34 cellular contexts compared by ENCODE assay signal in the genomic region with DNA sequence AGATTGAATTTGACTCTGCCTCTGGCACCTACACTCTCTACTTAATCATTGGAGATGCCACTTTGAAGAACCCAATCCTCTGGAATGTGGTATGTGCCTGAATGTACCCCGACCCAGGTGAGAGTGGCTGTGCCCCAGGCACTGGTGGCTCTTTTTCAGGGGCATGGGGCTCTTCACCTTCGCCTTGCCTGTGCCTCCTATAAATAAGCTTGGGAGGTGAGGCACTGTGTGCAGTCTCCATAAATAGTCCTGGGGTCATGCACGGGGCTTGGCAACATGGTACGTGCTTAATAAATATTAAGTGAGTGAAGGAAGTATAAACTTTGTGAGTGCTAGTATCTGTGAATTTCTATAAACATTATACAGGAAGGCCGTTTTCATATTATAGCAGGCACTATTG. TPM values are rescaled to one million over a fixed set of nuclear protein-coding genes. Genes with fewer than 3 reads are reported as not detected.
DNase-seq lines count a peak whose midpoint lies in the region; ATAC-seq, FAIRE-seq and TF ChIP-seq lines count a peak whose summit lies in the region.
"Had no signal": no experiment of that assay in that cellular context is flagged by ENCODE, and none has a peak within 500 bp of the region (broad histone marks: within the 10 kb centered on the region; RNA-seq: fewer than 3 reads in every experiment).

No MANE protein-coding gene starts in this region.

- H3K79me2 ChIP-seq in H1 (ENCODE audit: control insufficient read depth in 1 of 2, insufficient read depth in 2 of 2, low read length in 2 of 2) = no peaks in the 10 kb centered on the region
- H3K79me2 ChIP-seq: parathyroid adenoma had no signal

- H4K91ac ChIP-seq in H1 (replicated peaks; ENCODE audit: insufficient read length, low read length) = no peak overlapping the region

- TF ChIP-seq POLR2A in H1 (IDR thresholded peaks at IDR 0.05; ENCODE audit: control extremely low read depth in 1 of 2, low read depth in 2 of 2, low read length in 2 of 2) = no peak

- H3K79me1 ChIP-seq in H1 (ENCODE audit: low read depth, low read length) = peaks cover 3% of the 10 kb centered on the region

- H3K4me2 ChIP-seq in H1 (ENCODE audit: insufficient read depth in 1 of 2, low read depth in 2 of 2, low read length in 2 of 2) = peak overlapping the region; percentile 51 to 53; a peak in 1 of 4 replicates
- H3K4me2 ChIP-seq: KMS-11 had no signal

- peak overlapping the region; percentile 12; the same call in 1 of the 2 replicates for H2BK5ac ChIP-seq in H1 (ENCODE audit: low read depth, low read length)

- H4K5ac ChIP-seq in H1 (ENCODE audit: insufficient read length, low read depth, low read length) = no peak overlapping the region

- H3K23ac ChIP-seq in H1 (ENCODE audit: insufficient read length) = no peak overlapping the region

- no peak overlapping the region for H2BK20ac ChIP-seq in H1 (ENCODE audit: low read length)

- H3K27me3 ChIP-seq in HUES6 (ENCODE audit: control insufficient read depth, insufficient read depth, low read length) (no peaks in the 10 kb centered on the region), H1 (replicated peaks in 1 of 4; ENCODE audit: control insufficient read depth in 3 of 4, extremely low read depth in 1 of 4, insufficient read depth in 3 of 4, low read length in 3 of 4) (no peaks in the 10 kb centered on the region; a peak in 1 of 7 replicates), right atrium auricular region (no peaks in the 10 kb centered on the region), SJCRH30 (no peaks in the 10 kb centered on the region)
- H3K27me3 ChIP-seq: thyroid gland had no signal

- TF ChIP-seq EP300 in H1 (IDR thresholded peaks at IDR 0.05; ENCODE audit: borderline replicate concordance in 1 of 2, low read depth in 2 of 2, low read length in 2 of 2) = no peak

- H2AK5ac ChIP-seq in H1 (ENCODE audit: low read depth, low read length) = no peak overlapping the region

- H4K20me1 ChIP-seq in H1 (replicated peaks in 1 of 2; ENCODE audit: control insufficient read depth in 1 of 2, insufficient read depth in 2 of 2, low read length in 2 of 2) = peaks cover 2% of the 10 kb centered on the region in 2 experiments

- H4K8ac ChIP-seq in H1 (ENCODE audit: extremely low read depth, insufficient read depth, low read length) = no peak overlapping the region

- CTCF ChIA-PET in H1 (lab: Charles Lee; ENCODE audit: partially characterized antibody) = interaction anchor here (1.0 to 3.9 kb wide), 5 partner anchors 15 to 313 kb away, joined by 3 to 22 read pairs (median 6); no protein-coding TSS in a partner anchor

- no peak overlapping the region for H3K56ac ChIP-seq in H1 (replicated peaks; ENCODE audit: insufficient read length, low read depth, low read length)

- peaks cover 53 to 62% of the 10 kb centered on the region in 2 donors for H3K36me3 Mint-ChIP-seq in stimulated activated naive B cell treated with anti-CD40 and anti-IgM and Interleukin-4, amounts not matched to agents 10 μg/mL and 1 μg/mL and 100 μg/mL, for 72 hours
- peaks cover 97 to 99% of the 10 kb centered on the region in 2 donors for H3K36me3 Mint-ChIP-seq in CD14-positive monocyte

- intact Hi-C loops in CD14-positive monocyte (cut with micrococcal nuclease) = no loop called here

- H3K27ac ChIP-seq in HUES6 (ENCODE audit: low read depth, low read length) (peak overlapping the region; percentile 57; the same call in 1 of the 2 replicates), H1 (ENCODE audit: low read depth, low read length) (peak overlapping the region; percentile 2; the same call in 1 of the 2 replicates), right atrium auricular region (peak overlapping the region; percentile 68), SJCRH30 (no peak overlapping the region)
- H3K27ac ChIP-seq: KMS-11, parathyroid adenoma, SK-N-MC, thyroid gland had no signal

- POLR2A ChIA-PET in H1 (lab: Charles Lee; ENCODE audit: partially characterized antibody) = interaction anchor here (0.8 to 3.1 kb wide), 7 partner anchors 7 to 137 kb away, joined by 3 to 17 read pairs (median 3); a partner anchor contains a TSS

- no peak overlapping the region for H2BK12ac ChIP-seq in H1 (ENCODE audit: low read depth, low read length)

- no peaks in the 10 kb centered on the region for H3K4me1 Mint-ChIP-seq in stimulated activated naive B cell treated with anti-CD40 and anti-IgM and Interleukin-4, amounts not matched to agents 10 μg/mL and 1 μg/mL and 100 μg/mL, for 72 hours
- peaks cover 2% of the 10 kb centered on the region for H3K4me1 Mint-ChIP-seq in CD14-positive monocyte
- H3K4me1 Mint-ChIP-seq: activated naive CD4-positive, alpha-beta T cell treated with anti-CD3 and anti-CD28 coated beads, Interleukin-2, amount 50 U/mL, for 24 hours had no signal

- DNase-seq in H1 (ENCODE audit: low read depth in 1 of 2, low spot score in 2 of 2) (no peak), right atrium auricular region (ENCODE audit: low spot score) (peak; percentile 50), GF-D8 (lab: John Stamatoyannopoulos, UW) (no peak), CD14-positive monocyte (ENCODE audit: low spot score) (no peak), SJCRH30 (no peak)
- DNase-seq in stimulated activated naive B cell treated with anti-CD40 and anti-IgM and Interleukin-4, amounts not matched to agents 10 μg/mL and 1 μg/mL and 100 μg/mL, for 72 hours = no peak
- DNase-seq: activated CD4-positive, alpha-beta memory T cell treated with anti-CD3 and anti-CD28 coated beads for 36 hours; activated CD8-positive, alpha-beta memory T cell treated with anti-CD3 and anti-CD28 coated beads, Interleukin-2, amount 50 U/mL, for 4 hours; amygdala; DMS79 treated with DMSO at 0.1 percent for 48 hours; MM.1S; mucosa of descending colon; NCI-H2029; NCI-H345; NCI-H748 treated with DMSO at 0.1 percent for 48 hours; thyroid gland had no signal

- H3K9me3 ChIP-seq in HUES6 (ENCODE audit: control insufficient read depth, insufficient read depth, low read depth, low read length) (no peaks in the 10 kb centered on the region), H1 (ENCODE audit: insufficient read depth in 2 of 2, low read depth in 1 of 2, low read length in 1 of 2) (no peaks in the 10 kb centered on the region), right atrium auricular region (no peaks in the 10 kb centered on the region), SJCRH30 (replicated peaks) (no peaks in the 10 kb centered on the region)
- H3K9me3 ChIP-seq: HAP-1, mucosa of descending colon, thyroid gland had no signal

- H3K4me1 ChIP-seq in HUES6 (ENCODE audit: control insufficient read depth, insufficient read depth, low read length) (peaks cover 40% of the 10 kb centered on the region), H1 (replicated peaks in 1 of 4; ENCODE audit: control insufficient read depth in 3 of 4, insufficient read depth in 4 of 4, low read length in 3 of 4) (peaks cover 7 to 26% (median 14%) of the 10 kb centered on the region in 4 experiments; a peak in 6 of 7 replicates), right atrium auricular region (peaks cover 0 to 36% of the 10 kb centered on the region in 2 donors), SJCRH30 (peaks cover 31% of the 10 kb centered on the region)
- H3K4me1 ChIP-seq: thyroid gland had no signal

- TF ChIP-seq RAD21 in H1 (IDR thresholded peaks at IDR 0.05 in 1 of 2, conservative IDR thresholded peaks at IDR 0.05 in 1 of 2; ENCODE audit: low read depth in 2 of 2, low read length in 2 of 2) = no peak

- no peak overlapping the region for H3K4me3 Mint-ChIP-seq in stimulated activated naive B cell treated with anti-CD40 and anti-IgM and Interleukin-4, amounts not matched to agents 10 μg/mL and 1 μg/mL and 100 μg/mL, for 72 hours
- no peak overlapping the region for H3K4me3 Mint-ChIP-seq in CD14-positive monocyte
- H3K4me3 Mint-ChIP-seq: activated CD4-positive, alpha-beta memory T cell treated with anti-CD3 and anti-CD28 coated beads for 36 hours; activated naive CD4-positive, alpha-beta T cell treated with anti-CD3 and anti-CD28 coated beads, Interleukin-2, amount 50 U/mL, for 24 hours; nephron; stimulated activated naive CD8-positive, alpha-beta T cell treated with anti-CD3 and anti-CD28 coated beads, Interleukin-15, Interleukin-2, amounts not matched to agents 100 ng/mL and 50 ng/mL, for 24 hours had no signal

- TF ChIP-seq CTCF in H1 (IDR thresholded peaks at IDR 0.05; ENCODE audit: control extremely low read depth in 1 of 3, insufficient read depth in 1 of 3, low read depth in 1 of 3, low read length in 3 of 3) (no peak), right atrium auricular region (IDR thresholded peaks at IDR 0.05) (no peak), CD14-positive monocyte (IDR thresholded peaks at IDR 0.05) (no peak)

- H3K4ac ChIP-seq in H1 (replicated peaks; ENCODE audit: insufficient read length, low read depth, low read length) = no peak overlapping the region

- no peak overlapping the region for H3K4me3 ChIP-seq in HUES6 (ENCODE audit: low read depth, low read length)
- H3K4me3 ChIP-seq in H1 (ENCODE audit: extremely low read depth in 1 of 4, insufficient read depth in 2 of 4, low read depth in 3 of 4, low read length in 4 of 4) = 0 out of 8 replicates have a peak overlapping the region, but pooled peaks of 1 of the 4 experiments have one; percentile 10
- H3K4me3 ChIP-seq in right atrium auricular region = no peak overlapping the region
- H3K4me3 ChIP-seq in SJCRH30 = no peak overlapping the region
- H3K4me3 ChIP-seq: HAP-1, lung, mucosa of descending colon, SK-N-MC, thyroid gland had no signal

- no peaks in the 10 kb centered on the region for H3K27me3 Mint-ChIP-seq in stimulated activated naive B cell treated with anti-CD40 and anti-IgM and Interleukin-4, amounts not matched to agents 10 μg/mL and 1 μg/mL and 100 μg/mL, for 72 hours
- H3K27me3 Mint-ChIP-seq in CD14-positive monocyte (ENCODE audit: low read depth in 3 of 3) = peaks cover 0 to 3% (median 2%) of the 10 kb centered on the region in 3 donors
- H3K27me3 Mint-ChIP-seq: activated CD4-positive, alpha-beta memory T cell treated with anti-CD3 and anti-CD28 coated beads for 36 hours; activated naive CD4-positive, alpha-beta T cell treated with anti-CD3 and anti-CD28 coated beads, Interleukin-2, amount 50 U/mL, for 24 hours; stimulated activated naive CD8-positive, alpha-beta T cell treated with anti-CD3 and anti-CD28 coated beads, Interleukin-15, Interleukin-2, amounts not matched to agents 100 ng/mL and 50 ng/mL, for 24 hours had no signal

- H3K36me3 ChIP-seq in HUES6 (ENCODE audit: control insufficient read depth, insufficient read depth, low read length) = peaks cover 100% of the 10 kb centered on the region
- peaks cover 38 to 92% (median 69%) of the 10 kb centered on the region in 4 experiments for H3K36me3 ChIP-seq in H1 (ENCODE audit: control insufficient read depth in 2 of 4, insufficient read depth in 4 of 4, low read length in 3 of 4)
- peaks cover 81% of the 10 kb centered on the region for H3K36me3 ChIP-seq in right atrium auricular region
- H3K36me3 ChIP-seq in SJCRH30 = peaks cover 89% of the 10 kb centered on the region

- 91% methylated on average over 5 of the region's 5 CpGs; no CpG with 5 or more reads in 1 of the 2 experiments for WGBS in H1 (ENCODE audit: extremely low coverage in 1 of 2, insufficient coverage in 1 of 2, insufficient read length in 1 of 2, insufficient replicate concordance in 2 of 2, low coverage in 1 of 2, low lambda C conversion rate in 2 of 2, missing lambda C conversion rate in 1 of 2), 2 experiments

- FAIRE-seq in H1 (lab: Jason Lieb, UNC) = no peak
- FAIRE-seq: endometrium, TTC549 had no signal

- H2AFZ ChIP-seq in H1 (ENCODE audit: low read length) = no peak overlapping the region
- H2AFZ ChIP-seq: parathyroid adenoma had no signal

- H3K9me3 Mint-ChIP-seq in stimulated activated naive B cell treated with anti-CD40 and anti-IgM and Interleukin-4, amounts not matched to agents 10 μg/mL and 1 μg/mL and 100 μg/mL, for 72 hours = no peaks in the 10 kb centered on the region
- no peaks in the 10 kb centered on the region for H3K9me3 Mint-ChIP-seq in CD14-positive monocyte
- H3K9me3 Mint-ChIP-seq: activated CD4-positive, alpha-beta memory T cell treated with anti-CD3 and anti-CD28 coated beads for 36 hours; activated naive CD4-positive, alpha-beta T cell treated with anti-CD3 and anti-CD28 coated beads, Interleukin-2, amount 50 U/mL, for 24 hours; activated T-helper 2 cell treated with anti-CD3 and anti-CD28 coated beads, Interferon-gamma antibody, Interleukin-2, Interleukin-4, amounts not matched to agents 10 μg/mL and 5 μg/mL and 100 μg/mL, durations not matched to agents 14 hours and 24 hours and 36 hours; nephron; stimulated activated naive CD8-positive, alpha-beta T cell treated with anti-CD3 and anti-CD28 coated beads, Interleukin-15, Interleukin-2, amounts not matched to agents 100 ng/mL and 50 ng/mL, for 24 hours had no signal

- H3K9ac ChIP-seq in HUES6 (ENCODE audit: low read length) (no peak overlapping the region), H1 (replicated peaks in 1 of 4; ENCODE audit: extremely low read depth in 1 of 4, low read depth in 3 of 4, low read length in 3 of 4) (no peak overlapping the region)
- H3K9ac ChIP-seq: KMS-11, parathyroid adenoma had no signal

- no peak overlapping the region for H2BK120ac ChIP-seq in H1 (replicated peaks; ENCODE audit: low read depth, low read length)

- ATAC-seq in stimulated activated naive B cell treated with anti-CD40 and anti-IgM and Interleukin-4, amounts not matched to agents 10 μg/mL and 1 μg/mL and 100 μg/mL, for 72 hours (replicated peaks) = no peak
- ATAC-seq: activated CD4-positive, CD25-positive, alpha-beta regulatory T cell treated with anti-CD3 and anti-CD28 coated beads, Interleukin-2, amount 50 U/mL, for 24 hours; mucosa of descending colon had no signal

- H3K23me2 ChIP-seq in H1 (ENCODE audit: low read depth, low read length) = no peaks in the 10 kb centered on the region

- H3K27ac Mint-ChIP-seq in stimulated activated naive B cell treated with anti-CD40 and anti-IgM and Interleukin-4, amounts not matched to agents 10 μg/mL and 1 μg/mL and 100 μg/mL, for 72 hours = peak overlapping the region; percentile 9
- no peak overlapping the region for H3K27ac Mint-ChIP-seq in CD14-positive monocyte
- H3K27ac Mint-ChIP-seq: activated CD4-positive, alpha-beta memory T cell treated with anti-CD3 and anti-CD28 coated beads for 36 hours; activated naive CD4-positive, alpha-beta T cell treated with anti-CD3 and anti-CD28 coated beads, Interleukin-2, amount 50 U/mL, for 24 hours; activated T-helper 2 cell treated with anti-CD3 and anti-CD28 coated beads, Interferon-gamma antibody, Interleukin-2, Interleukin-4, amounts not matched to agents 10 μg/mL and 5 μg/mL and 100 μg/mL, durations not matched to agents 14 hours and 24 hours and 36 hours; stimulated activated naive CD8-positive, alpha-beta T cell treated with anti-CD3 and anti-CD28 coated beads, Interleukin-15, Interleukin-2, amounts not matched to agents 100 ng/mL and 50 ng/mL, for 24 hours had no signal

- no peak overlapping the region; the same call in 1 of the 2 replicates for H3K18ac ChIP-seq in H1 (ENCODE audit: extremely low read depth, low read length)

- H2BK15ac ChIP-seq in H1 (ENCODE audit: low read length) = no peak overlapping the region

- H3K14ac ChIP-seq in H1 (ENCODE audit: insufficient read length) = no peak overlapping the region

RNA-seq across cellular contexts. Expression of a gene that starts 33.0 kb away (rescaled TPM):
- total RNA-seq in H1 (2021; fragmentation: NEBNext Ultra II Directional; extraction: Animal tissue kit (Norgen Biotek cat#: 25700)) = not detected in 2 replicates
- polyA plus RNA-seq in H1 (2011; rRNA removed) = not detected in 2 replicates
- polyA plus RNA-seq in H1 (2011; cell fraction: cytosol; rRNA removed) = not detected
- polyA plus RNA-seq in H1 (2011; cell fraction: nucleus; rRNA removed) = not detected
- polyA plus RNA-seq in H1 (2012, experiment 1 of 2) = not detected in 4 replicates
- not detected for polyA plus RNA-seq in H1 (2012, experiment 2 of 2)
- not detected for polyA plus RNA-seq in H1 (2013, experiment 1 of 2)
- not detected for polyA plus RNA-seq in H1 (2013, experiment 2 of 2)
- polyA minus RNA-seq in H1 (2011; rRNA and poly(A)+ RNA removed) = not detected in 2 replicates
- not detected for polyA minus RNA-seq in H1 (2011; cell fraction: cytosol; rRNA and poly(A)+ RNA removed)
- polyA minus RNA-seq in H1 (2011; cell fraction: nucleus; rRNA and poly(A)+ RNA removed) = not detected
- total RNA-seq in right atrium auricular region = 1 to 10 TPM; 1.5 to 3.6 TPM
- not detected for polyA plus RNA-seq in CD14-positive monocyte
- not detected in 2 replicates for total RNA-seq in SJCRH30 (2014; rRNA removed; shearing (Covaris generic))
- total RNA-seq: activated CD4-positive, alpha-beta memory T cell treated with anti-CD3 and anti-CD28 coated beads for 36 hours; activated T-helper 2 cell treated with anti-CD3 and anti-CD28 coated beads, Interferon-gamma antibody, Interleukin-2, Interleukin-4, amounts not matched to agents 10 μg/mL and 5 μg/mL and 100 μg/mL, durations not matched to agents 14 hours and 24 hours and 36 hours; HT1080; lung; mucosa of descending colon; RPMI7951; T-helper 1 cell treated with Interleukin-12 subunit alpha and Interleukin-12 subunit beta and Interleukin-4 antibody, amounts not matched to agents 30 ng/mL and 1 ng/mL, for 36 hours; thyroid gland had no signal
- polyA plus RNA-seq: BJ, keratinocyte, lung had no signal

RNA-seq across cellular contexts. Expression of a gene that starts 49.3 kb away (rescaled TPM):
- total RNA-seq in H1 (2021; fragmentation: NEBNext Ultra II Directional; extraction: Animal tissue kit (Norgen Biotek cat#: 25700)) = 0.48 and 0.50 TPM in 2 replicates
- polyA plus RNA-seq in H1 (2011; rRNA removed) (0.67 and 0.86 TPM in 2 replicates), CD14-positive monocyte (under 1 TPM; 0.08 to 0.52 TPM)
- polyA plus RNA-seq in H1 (2011; cell fraction: cytosol; rRNA removed) = 1.2 TPM
- polyA plus RNA-seq in H1 (2011; cell fraction: nucleus; rRNA removed) = 0.86 TPM
- 0.33 to 1.8 TPM (median 0.95 TPM) in 4 replicates for polyA plus RNA-seq in H1 (2012, experiment 1 of 2)
- polyA plus RNA-seq in H1 (2012, experiment 2 of 2) = 0.29 TPM
- 0.39 TPM for polyA plus RNA-seq in H1 (2013, experiment 1 of 2)
- polyA plus RNA-seq in H1 (2013, experiment 2 of 2) = 0.52 TPM
- polyA minus RNA-seq in H1 (2011; rRNA and poly(A)+ RNA removed) = 1.6 and 1.9 TPM in 2 replicates
- polyA minus RNA-seq in H1 (2011; cell fraction: cytosol; rRNA and poly(A)+ RNA removed) = 1.1 TPM
- 4.6 TPM for polyA minus RNA-seq in H1 (2011; cell fraction: nucleus; rRNA and poly(A)+ RNA removed)
- 1 to 10 TPM; 3.8 to 5.8 TPM for total RNA-seq in right atrium auricular region
- total RNA-seq in SJCRH30 (2014; rRNA removed; shearing (Covaris generic)) = 2.0 and 2.1 TPM in 2 replicates

RNA-seq across cellular contexts. Expression of a gene that starts 49.5 kb away (rescaled TPM):
- total RNA-seq in H1 (2021; fragmentation: NEBNext Ultra II Directional; extraction: Animal tissue kit (Norgen Biotek cat#: 25700)) = 226 and 236 TPM in 2 replicates
- 299 and 379 TPM in 2 replicates for polyA plus RNA-seq in H1 (2011; rRNA removed)
- polyA plus RNA-seq in H1 (2011; cell fraction: cytosol; rRNA removed) = 314 TPM
- polyA plus RNA-seq in H1 (2011; cell fraction: nucleus; rRNA removed) = 372 TPM
- 206 to 251 TPM (median 231 TPM) in 4 replicates for polyA plus RNA-seq in H1 (2012, experiment 1 of 2)
- polyA plus RNA-seq in H1 (2012, experiment 2 of 2) = 85.9 TPM
- polyA plus RNA-seq in H1 (2013, experiment 1 of 2) = 637 TPM
- polyA plus RNA-seq in H1 (2013, experiment 2 of 2) = 621 TPM
- polyA minus RNA-seq in H1 (2011; rRNA and poly(A)+ RNA removed) = 508 and 613 TPM in 2 replicates
- 251 TPM for polyA minus RNA-seq in H1 (2011; cell fraction: cytosol; rRNA and poly(A)+ RNA removed)
- polyA minus RNA-seq in H1 (2011; cell fraction: nucleus; rRNA and poly(A)+ RNA removed) = 176 TPM
- 100 to 1,000 TPM; 126 to 129 TPM for total RNA-seq in right atrium auricular region
- 100 to 1,000 TPM; 199 to 215 TPM for polyA plus RNA-seq in CD14-positive monocyte
- total RNA-seq in SJCRH30 (2014; rRNA removed; shearing (Covaris generic)) = 369 and 373 TPM in 2 replicates
